In the genomic region with DNA sequence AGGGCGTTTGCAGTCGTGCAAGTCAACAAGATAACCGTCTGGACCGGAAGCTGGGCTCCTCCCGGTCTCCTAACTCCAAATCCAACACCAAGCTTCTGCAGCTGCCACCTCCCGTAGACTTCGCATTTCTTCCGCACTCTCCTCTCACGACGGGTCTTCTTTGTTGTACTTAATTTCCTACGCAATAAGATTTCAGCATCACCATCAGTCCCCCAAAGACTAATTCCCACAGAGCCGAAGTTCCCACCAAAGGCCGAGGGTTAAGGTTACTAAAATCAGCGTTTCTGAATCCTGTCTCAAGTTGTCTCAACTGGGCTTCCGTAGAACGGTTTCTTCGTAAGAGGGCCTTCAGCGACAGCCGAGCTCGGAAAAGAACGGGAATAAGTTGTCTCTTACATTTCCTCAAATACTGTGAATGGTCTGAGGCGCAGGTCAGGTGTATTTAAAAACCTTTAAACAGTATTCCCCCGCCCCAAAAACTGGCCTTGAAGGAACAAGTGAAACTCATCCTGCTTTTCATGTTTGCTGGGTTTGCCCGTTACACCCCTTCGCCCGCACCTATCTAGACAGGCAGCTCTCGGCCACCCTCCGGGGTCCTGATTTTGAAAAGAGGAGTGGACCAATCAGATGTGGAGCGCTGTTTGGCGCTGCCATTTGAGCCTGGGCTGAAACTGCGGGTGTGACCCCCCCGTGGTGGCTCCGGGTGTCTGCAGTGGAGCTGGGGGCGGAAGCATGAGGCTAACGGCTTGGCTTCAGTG, we compare ENCODE assay signal across 1 cellular context.
TF ChIP-seq lines count a peak whose summit lies in the region.
"Not testable (repeated sequence)": the region's sequence is repeated elsewhere in the genome, so short reads cannot be mapped to it uniquely, and the experiment has no call there.

A gene (plus strand): TSS at position 693 of the 758 bp plus-strand sequence.

TF ChIP-seq in K562, 482 proteins besides CTCF, POLR2A, EP300 and RAD21 (continued from another document):
- TF ChIP-seq, protein P1, sequence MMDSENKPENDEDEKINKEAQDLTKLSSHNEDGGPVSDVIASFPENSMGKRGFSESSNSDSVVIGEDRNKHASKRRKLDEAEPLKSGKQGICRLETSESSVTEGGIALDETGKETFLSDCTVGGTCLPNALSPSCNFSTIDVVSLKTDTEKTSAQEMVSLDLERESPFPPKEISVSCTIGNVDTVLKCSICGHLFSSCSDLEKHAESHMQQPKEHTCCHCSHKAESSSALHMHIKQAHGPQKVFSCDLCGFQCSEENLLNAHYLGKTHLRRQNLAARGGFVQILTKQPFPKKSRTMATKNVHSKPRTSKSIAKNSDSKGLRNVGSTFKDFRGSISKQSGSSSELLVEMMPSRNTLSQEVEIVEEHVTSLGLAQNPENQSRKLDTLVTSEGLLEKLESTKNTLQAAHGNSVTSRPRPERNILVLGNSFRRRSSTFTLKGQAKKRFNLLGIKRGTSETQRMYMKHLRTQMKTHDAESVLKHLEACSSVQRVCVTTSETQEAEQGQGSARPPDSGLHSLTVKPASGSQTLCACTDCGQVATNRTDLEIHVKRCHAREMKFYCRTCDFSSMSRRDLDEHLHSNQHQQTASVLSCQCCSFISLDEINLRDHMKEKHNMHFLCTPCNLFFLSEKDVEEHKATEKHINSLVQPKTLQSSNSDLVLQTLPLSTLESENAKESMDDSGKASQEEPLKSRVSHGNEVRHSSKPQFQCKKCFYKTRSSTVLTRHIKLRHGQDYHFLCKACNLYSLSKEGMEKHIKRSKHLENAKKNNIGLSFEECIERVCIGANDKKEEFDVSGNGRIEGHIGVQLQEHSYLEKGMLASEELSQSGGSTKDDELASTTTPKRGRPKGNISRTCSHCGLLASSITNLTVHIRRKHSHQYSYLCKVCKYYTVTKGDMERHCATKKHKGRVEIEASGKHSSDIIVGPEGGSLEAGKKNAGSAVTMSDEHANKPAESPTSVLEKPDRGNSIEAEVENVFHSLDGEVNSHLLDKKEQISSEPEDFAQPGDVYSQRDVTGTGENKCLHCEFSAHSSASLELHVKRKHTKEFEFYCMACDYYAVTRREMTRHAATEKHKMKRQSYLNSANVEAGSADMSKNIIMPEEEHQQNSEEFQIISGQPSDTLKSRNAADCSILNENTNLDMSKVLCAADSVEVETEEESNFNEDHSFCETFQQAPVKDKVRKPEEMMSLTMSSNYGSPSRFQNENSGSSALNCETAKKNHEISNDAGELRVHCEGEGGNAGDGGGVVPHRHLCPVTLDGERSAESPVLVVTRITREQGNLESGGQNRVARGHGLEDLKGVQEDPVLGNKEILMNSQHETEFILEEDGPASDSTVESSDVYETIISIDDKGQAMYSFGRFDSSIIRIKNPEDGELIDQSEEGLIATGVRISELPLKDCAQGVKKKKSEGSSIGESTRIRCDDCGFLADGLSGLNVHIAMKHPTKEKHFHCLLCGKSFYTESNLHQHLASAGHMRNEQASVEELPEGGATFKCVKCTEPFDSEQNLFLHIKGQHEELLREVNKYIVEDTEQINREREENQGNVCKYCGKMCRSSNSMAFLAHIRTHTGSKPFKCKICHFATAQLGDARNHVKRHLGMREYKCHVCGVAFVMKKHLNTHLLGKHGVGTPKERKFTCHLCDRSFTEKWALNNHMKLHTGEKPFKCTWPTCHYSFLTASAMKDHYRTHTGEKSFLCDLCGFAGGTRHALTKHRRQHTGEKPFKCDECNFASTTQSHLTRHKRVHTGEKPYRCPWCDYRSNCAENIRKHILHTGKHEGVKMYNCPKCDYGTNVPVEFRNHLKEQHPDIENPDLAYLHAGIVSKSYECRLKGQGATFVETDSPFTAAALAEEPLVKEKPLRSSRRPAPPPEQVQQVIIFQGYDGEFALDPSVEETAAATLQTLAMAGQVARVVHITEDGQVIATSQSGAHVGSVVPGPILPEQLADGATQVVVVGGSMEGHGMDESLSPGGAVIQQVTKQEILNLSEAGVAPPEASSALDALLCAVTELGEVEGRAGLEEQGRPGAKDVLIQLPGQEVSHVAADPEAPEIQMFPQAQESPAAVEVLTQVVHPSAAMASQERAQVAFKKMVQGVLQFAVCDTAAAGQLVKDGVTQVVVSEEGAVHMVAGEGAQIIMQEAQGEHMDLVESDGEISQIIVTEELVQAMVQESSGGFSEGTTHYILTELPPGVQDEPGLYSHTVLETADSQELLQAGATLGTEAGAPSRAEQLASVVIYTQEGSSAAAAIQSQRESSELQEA (IDR thresholded peaks at IDR 0.05; ENCODE audit: low read depth), result peak; percentile 93
- TF ChIP-seq NFIC (IDR thresholded peaks at IDR 0.05) (0 out of 2 replicates have a peak, but pooled peaks have one; percentile 22), EGR1 (conservative IDR thresholded peaks at IDR 0.05) (peak; percentile 66), JUND (IDR thresholded peaks at IDR 0.05; ENCODE audit: borderline replicate concordance, low read depth, low read length) (0 out of 2 replicates have a peak, but pooled peaks have one; percentile 6), YY1 (IDR thresholded peaks at IDR 0.05; ENCODE audit: borderline replicate concordance in 1 of 3, control insufficient read depth in 1 of 3, extremely low read depth in 1 of 3, insufficient read depth in 3 of 3, insufficient read length in 1 of 3, insufficient replicate concordance in 2 of 3, low read depth in 1 of 3, low read length in 2 of 3) (peak in 1 of 3 experiments; percentile 77), MAZ (CRISPR knock-in tag; conservative IDR thresholded peaks at IDR 0.05 in 1 of 2, IDR thresholded peaks at IDR 0.05 in 1 of 2) (peak; percentile 50 to 52; a peak in 2 of 4 replicates)
- not testable (repeated sequence) for TF ChIP-seq JUND (tag; IDR thresholded peaks at IDR 0.05; ENCODE audit: borderline replicate concordance, low read depth, low read length)
- TF ChIP-seq, protein P2, sequence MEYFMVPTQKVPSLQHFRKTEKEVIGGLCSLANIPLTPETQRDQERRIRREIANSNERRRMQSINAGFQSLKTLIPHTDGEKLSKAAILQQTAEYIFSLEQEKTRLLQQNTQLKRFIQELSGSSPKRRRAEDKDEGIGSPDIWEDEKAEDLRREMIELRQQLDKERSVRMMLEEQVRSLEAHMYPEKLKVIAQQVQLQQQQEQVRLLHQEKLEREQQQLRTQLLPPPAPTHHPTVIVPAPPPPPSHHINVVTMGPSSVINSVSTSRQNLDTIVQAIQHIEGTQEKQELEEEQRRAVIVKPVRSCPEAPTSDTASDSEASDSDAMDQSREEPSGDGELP (CRISPR knock-in tag; IDR thresholded peaks at IDR 0.05; ENCODE audit: borderline replicate concordance), result peak; percentile 67; the same call in 1 of the 2 replicates
